ENCODE assay signal across 16 cellular contexts in genomic region chr6:157200611-157201010, GRCh38.
"Had no signal": no experiment of that assay in that cellular context is flagged by ENCODE, and none has a peak within 500 bp of the region (broad histone marks: within the 10 kb centered on the region; RNA-seq: fewer than 3 reads in every experiment).

No MANE protein-coding gene starts in this region.

- H3K4me3 Mint-ChIP-seq: naive B cell, nephron, type B pancreatic cell had no signal

- H3K9me3 Mint-ChIP-seq: naive B cell, nephron, type B pancreatic cell had no signal

- DNase-seq: effector CD4-positive, alpha-beta T cell; foreskin melanocyte; hippocampal formation; mesendoderm; naive B cell; ovary; right cardiac atrium; small intestine; stimulated activated CD4-positive, alpha-beta T cell treated with anti-CD3 and anti-CD28 coated beads, Interleukin-2, amount 100 ng/mL, for 48 hours; stimulated activated naive CD4-positive, alpha-beta T cell treated with Interleukin-2 at 50 U/mL for 16 hours; uterus had no signal

- H3K4me3 ChIP-seq: heart left ventricle, ovary, uterus had no signal

- FAIRE-seq: colon, small intestine had no signal

- H3K9me3 ChIP-seq: heart left ventricle, ovary, uterus had no signal

- H3K27ac Mint-ChIP-seq: nephron, progenitor cell of endocrine pancreas, type B pancreatic cell had no signal

- H3K27me3 Mint-ChIP-seq: naive B cell, progenitor cell of endocrine pancreas, type B pancreatic cell had no signal

- H3K4me1 ChIP-seq: uterus had no signal

- H3K27ac ChIP-seq: heart left ventricle, ovary, uterus had no signal

- H3K27me3 ChIP-seq: heart left ventricle, ovary, uterus had no signal

- H3K36me3 ChIP-seq: ovary, uterus had no signal
